ENCODE assay signal across 13 cellular contexts in genomic region chr3:52249683-52250082, GRCh38. TPM values are rescaled to one million over a fixed set of nuclear protein-coding genes. Genes with fewer than 3 reads are reported as not detected.
A peak's percentile ranks its signal among the peaks of the same experiment; 100 is the strongest.
DNase-seq lines count a peak whose midpoint lies in the region; ATAC-seq and TF ChIP-seq lines count a peak whose summit lies in the region.
"Had no signal": no experiment of that assay in that cellular context is flagged by ENCODE, and none has a peak within 500 bp of the region (broad histone marks: within the 10 kb centered on the region; RNA-seq: fewer than 3 reads in every experiment).

No MANE protein-coding gene starts in this region.

- H3K27me3 Mint-ChIP-seq in CD8-positive, alpha-beta T cell (ENCODE audit: low read depth), result no peaks in the 10 kb centered on the region
- no peaks in the 10 kb centered on the region for H3K27me3 Mint-ChIP-seq in activated naive CD8-positive, alpha-beta T cell
- no peaks in the 10 kb centered on the region for H3K27me3 Mint-ChIP-seq in naive B cell

- peak overlapping the region; percentile 6 for H3K4me3 Mint-ChIP-seq in CD8-positive, alpha-beta T cell
- peak overlapping the region; percentile 41 for H3K4me3 Mint-ChIP-seq in activated naive CD8-positive, alpha-beta T cell
- H3K4me3 Mint-ChIP-seq in naive B cell, result peak overlapping the region in 1 of 8 donors; percentile 9

- 95% methylated on average over 6 of the region's 6 CpGs for WGBS in SK-N-SH (ENCODE audit: low lambda C conversion rate)

- intact Hi-C loops in CD8-positive, alpha-beta T cell (cut with DNase I, micrococcal nuclease), result no loop called here

- H3K4me2 ChIP-seq in SK-N-SH, result no peak overlapping the region

- TF ChIP-seq RAD21 in SK-N-SH (IDR thresholded peaks at IDR 0.05; ENCODE audit: low read length), result no peak

- H3K36me3 ChIP-seq in CD8-positive, alpha-beta T cell (ENCODE audit: insufficient read depth, low read length), result peaks cover 14% of the 10 kb centered on the region
- H3K36me3 ChIP-seq in SK-N-SH (replicated peaks in 1 of 2; ENCODE audit: control insufficient read depth in 1 of 2, insufficient read depth in 2 of 2, low read length in 1 of 2), result peaks cover 18 to 32% of the 10 kb centered on the region in 2 experiments

- H3K9me3 Mint-ChIP-seq in CD8-positive, alpha-beta T cell, result no peaks in the 10 kb centered on the region
- H3K9me3 Mint-ChIP-seq in activated naive CD8-positive, alpha-beta T cell (ENCODE audit: low read depth), result no peaks in the 10 kb centered on the region
- H3K9me3 Mint-ChIP-seq in naive B cell, result no peaks in the 10 kb centered on the region

- H3K79me2 ChIP-seq in SK-N-SH (ENCODE audit: insufficient read depth), result peaks cover 3% of the 10 kb centered on the region; the same call in 1 of the 2 replicates

- CTCF ChIA-PET in CD8-positive, alpha-beta T cell (lab: Charles Lee), result interaction anchor here (1.0 to 29.3 kb wide), 8 partner anchors 10 to 89 kb away, joined by 3 to 622 read pairs (median 10); partner anchors contain the start of genes GLYCTK, TWF2 and WDR82
- CTCF ChIA-PET in SK-N-SH (lab: Yijun Ruan, JAX), result interaction anchor here (0.7 to 2.4 kb wide), 7 partner anchors 9 to 248 kb away, joined by 3 to 16 read pairs (median 4); partner anchors contain the start of genes TWF2 and WDR82

- DNase-seq in AG20443 (ENCODE audit: low spot score) (peak; percentile 42), naive B cell (no peak), LoVo (ENCODE audit: low spot score) (no peak), SK-N-SH (no peak), GM03348 (ENCODE audit: low spot score) (no peak)
- peak in 1 of 7 experiments; percentile 3 for DNase-seq in CD8-positive, alpha-beta T cell
- DNase-seq: effector CD4-positive, alpha-beta T cell; MG63; SHP77 treated with DMSO at 0.1 percent for 48 hours; transverse colon had no signal

- H3F3A ChIP-seq in SK-N-SH (replicated peaks; ENCODE audit: insufficient read depth), result peaks cover 31% of the 10 kb centered on the region

- H3K4me1 Mint-ChIP-seq in CD8-positive, alpha-beta T cell (ENCODE audit: low read depth), result peaks cover 89% of the 10 kb centered on the region
- peaks cover 79% of the 10 kb centered on the region for H3K4me1 Mint-ChIP-seq in activated naive CD8-positive, alpha-beta T cell (ENCODE audit: low read depth)
- H3K4me1 Mint-ChIP-seq in naive B cell, result peaks cover 44 to 75% (median 66%) of the 10 kb centered on the region in 3 donors

- no peak overlapping the region for H3K4me3 ChIP-seq in CD8-positive, alpha-beta T cell (ENCODE audit: low read depth, low read length)
- no peak overlapping the region for H3K4me3 ChIP-seq in SK-N-SH (ENCODE audit: low read depth in 2 of 2, low read length in 1 of 2)
- H3K4me3 ChIP-seq: BLaER1 treated with 17β-estradiol and CSF1 and Interleukin-3, amounts not matched to agents 10 nM and 100 nM; MG63; transverse colon had no signal

- H3K27ac Mint-ChIP-seq in CD8-positive, alpha-beta T cell, result peak overlapping the region; percentile 96
- peak overlapping the region; percentile 61 for H3K27ac Mint-ChIP-seq in activated naive CD8-positive, alpha-beta T cell
- H3K27ac Mint-ChIP-seq in naive B cell, result peak overlapping the region; percentile 43 to 90 (median 78)

- no peak overlapping the region for H2AFZ ChIP-seq in SK-N-SH (ENCODE audit: low read depth)

- peaks cover 92% of the 10 kb centered on the region for H3K4me1 ChIP-seq in CD8-positive, alpha-beta T cell (ENCODE audit: insufficient read depth, low read length)
- H3K4me1 ChIP-seq in SK-N-SH (ENCODE audit: control insufficient read depth in 1 of 2, insufficient read depth in 2 of 2, low read depth in 1 of 2, low read length in 1 of 2), result peaks cover 4 to 30% of the 10 kb centered on the region in 2 experiments; a peak in 2 of 4 replicates

- no peak overlapping the region for H3K9ac ChIP-seq in SK-N-SH

- H4K20me1 ChIP-seq in SK-N-SH (ENCODE audit: insufficient read depth), result no peaks in the 10 kb centered on the region

- H3K27me3 ChIP-seq in CD8-positive, alpha-beta T cell (ENCODE audit: insufficient read depth, low read length), result no peaks in the 10 kb centered on the region
- no peaks in the 10 kb centered on the region for H3K27me3 ChIP-seq in SK-N-SH (ENCODE audit: insufficient read depth)
- H3K27me3 ChIP-seq: BLaER1 treated with 17β-estradiol and CSF1 and Interleukin-3, amounts not matched to agents 10 nM and 100 nM; MG63; transverse colon had no signal

- POLR2A ChIA-PET in CD8-positive, alpha-beta T cell (lab: Charles Lee), result interaction anchor here (1.2 to 28.6 kb wide), 5 partner anchors 10 to 32 kb away, joined by 4 to 685 read pairs (median 15); partner anchors contain the start of genes GLYCTK, TWF2 and WDR82
- POLR2A ChIA-PET in SK-N-SH (lab: Yijun Ruan, JAX), result interaction anchor here (1.5 to 2.6 kb wide), 2 partner anchors 10 to 28 kb away, joined by 8 to 23 read pairs; partner anchors contain the start of gene WDR82

- no peaks in the 10 kb centered on the region for H3K9me2 ChIP-seq in SK-N-SH

- no peaks in the 10 kb centered on the region for H3K9me3 ChIP-seq in CD8-positive, alpha-beta T cell (ENCODE audit: low read length)
- no peaks in the 10 kb centered on the region for H3K9me3 ChIP-seq in SK-N-SH
- H3K9me3 ChIP-seq: MG63, transverse colon had no signal

- no peak for TF ChIP-seq CTCF in CD8-positive, alpha-beta T cell (IDR thresholded peaks at IDR 0.05)
- no peak for TF ChIP-seq CTCF in SK-N-SH (IDR thresholded peaks at IDR 0.05)

- TF ChIP-seq EP300 in SK-N-SH (IDR thresholded peaks at IDR 0.05; ENCODE audit: borderline replicate concordance in 1 of 2, low read depth in 1 of 2, low read length in 1 of 2), result no peak

- H3K27ac ChIP-seq in CD8-positive, alpha-beta T cell (ENCODE audit: low read depth, low read length), result no peak overlapping the region
- H3K27ac ChIP-seq in SK-N-SH (ENCODE audit: low read depth in 2 of 2, low read length in 1 of 2), result no peak overlapping the region; a peak in 1 of 4 replicates
- H3K27ac ChIP-seq: transverse colon had no signal

- no peak for ATAC-seq in CD8-positive, alpha-beta T cell
- no peak for ATAC-seq in naive B cell (ENCODE audit: low read depth in 2 of 2)

- H3K36me3 Mint-ChIP-seq in CD8-positive, alpha-beta T cell, result peaks cover 73% of the 10 kb centered on the region
- H3K36me3 Mint-ChIP-seq in activated naive CD8-positive, alpha-beta T cell, result peaks cover 12% of the 10 kb centered on the region
- H3K36me3 Mint-ChIP-seq in naive B cell, result no peaks in the 10 kb centered on the region

TF ChIP-seq in SK-N-SH, 30 proteins besides CTCF, POLR2A, EP300 and RAD21 (continues in another document):
- TF ChIP-seq MAX (IDR thresholded peaks at IDR 0.05; ENCODE audit: low read depth), result no peak
- no peak for TF ChIP-seq EZH2phosphoT487 (IDR thresholded peaks at IDR 0.05; ENCODE audit: borderline replicate concordance, low read depth)
- no peak for TF ChIP-seq POLR2AphosphoS5 (IDR thresholded peaks at IDR 0.05; ENCODE audit: low read depth, low read length)
- TF ChIP-seq SMC3 (IDR thresholded peaks at IDR 0.05; ENCODE audit: low read depth, low read length), result no peak
- TF ChIP-seq TEAD4 (IDR thresholded peaks at IDR 0.05; ENCODE audit: borderline replicate concordance, insufficient read depth), result no peak
- no peak for TF ChIP-seq MEF2A (IDR thresholded peaks at IDR 0.05; ENCODE audit: borderline replicate concordance, low read depth)
- TF ChIP-seq GATA2 (CRISPR knock-in tag; IDR thresholded peaks at IDR 0.05), result no peak

RNA-seq across cellular contexts. Expression of gene PPM1M, which starts 4.1 kb away (rescaled TPM):
- 10 to 100 TPM; 43.9 to 46.9 TPM for total RNA-seq in CD8-positive, alpha-beta T cell
- polyA plus RNA-seq in naive B cell (ENCODE audit: low read depth in 6 of 6) (10 to 100 TPM; 16.8 to 38.5 (median 21.4) TPM), SK-N-SH (2012; rRNA removed) (19.2 and 23.9 TPM in 2 replicates)
- 11.7 and 15.6 TPM in 2 replicates for polyA plus RNA-seq in SK-N-SH (2012; cell fraction: cytosol; rRNA removed)
- 56.2 and 60.9 TPM in 2 replicates for polyA plus RNA-seq in SK-N-SH (2012; cell fraction: nucleus; rRNA removed)

RNA-seq across cellular contexts. Expression of gene TWF2, which starts 10.7 kb away (rescaled TPM):
- total RNA-seq in CD8-positive, alpha-beta T cell, result 10 to 100 TPM; 31.1 to 31.2 TPM
- polyA plus RNA-seq in naive B cell (ENCODE audit: low read depth in 6 of 6) (10 to 100 TPM; 48.5 to 90.8 (median 75.4) TPM), SK-N-SH (2012; rRNA removed) (157 and 188 TPM in 2 replicates)
- 81.6 and 132 TPM in 2 replicates for polyA plus RNA-seq in SK-N-SH (2012; cell fraction: cytosol; rRNA removed)
- polyA plus RNA-seq in SK-N-SH (2012; cell fraction: nucleus; rRNA removed), result 125 and 150 TPM in 2 replicates

RNA-seq across cellular contexts. Expression of gene TLR9, which starts 24.2 kb away (rescaled TPM):
- total RNA-seq in CD8-positive, alpha-beta T cell, result under 1 TPM in 1 of 2 experiments, not detected in 1; 0.33 TPM
- polyA plus RNA-seq in naive B cell (ENCODE audit: low read depth in 6 of 6) (1 to 10 TPM in 5 of 6 donors, not detected in 1; 1.6 to 4.4 (median 3.8) TPM), SK-N-SH (2012; rRNA removed) (0.12 TPM in 1 of 2 replicates, not detected in the other)
- polyA plus RNA-seq in SK-N-SH (2012; cell fraction: cytosol; rRNA removed), result not detected in 2 replicates
- 0.31 and 0.38 TPM in 2 replicates for polyA plus RNA-seq in SK-N-SH (2012; cell fraction: nucleus; rRNA removed)
- total RNA-seq: frontal cortex had no signal

RNA-seq across cellular contexts. Expression of gene WDR82, which starts 28.8 kb away (rescaled TPM):
- 100 to 1,000 TPM; 115 to 117 TPM for total RNA-seq in CD8-positive, alpha-beta T cell
- 10 to 100 TPM; 24.0 to 71.6 (median 58.9) TPM for polyA plus RNA-seq in naive B cell (ENCODE audit: low read depth in 6 of 6)
- polyA plus RNA-seq in SK-N-SH (2012; rRNA removed), result 41.2 and 57.8 TPM in 2 replicates
- 55.6 and 67.2 TPM in 2 replicates for polyA plus RNA-seq in SK-N-SH (2012; cell fraction: cytosol; rRNA removed)
- polyA plus RNA-seq in SK-N-SH (2012; cell fraction: nucleus; rRNA removed), result 11.1 and 24.5 TPM in 2 replicates

RNA-seq across cellular contexts. Expression of gene GLYCTK, which starts 37.9 kb away (rescaled TPM):
- 10 to 100 TPM; 27.1 to 28.1 TPM for total RNA-seq in CD8-positive, alpha-beta T cell
- polyA plus RNA-seq in naive B cell (ENCODE audit: low read depth in 6 of 6), result 1 to 10 TPM; 5.5 to 8.9 (median 6.6) TPM
- 16.8 and 18.8 TPM in 2 replicates for polyA plus RNA-seq in SK-N-SH (2012; rRNA removed)
- polyA plus RNA-seq in SK-N-SH (2012; cell fraction: cytosol; rRNA removed), result 4.5 and 7.4 TPM in 2 replicates
- polyA plus RNA-seq in SK-N-SH (2012; cell fraction: nucleus; rRNA removed), result 76.2 and 100 TPM in 2 replicates
